8 cellular contexts compared by ENCODE assay signal in genomic region chr7:99501236-99501635, GRCh38. TPM values are rescaled to one million over a fixed set of nuclear protein-coding genes. Genes with fewer than 3 reads are reported as not detected.
DNase-seq lines count a peak whose midpoint lies in the region; ATAC-seq, FAIRE-seq and TF ChIP-seq lines count a peak whose summit lies in the region.
"Not testable (repeated sequence)": the region's sequence is repeated elsewhere in the genome, so short reads cannot be mapped to it uniquely, and the experiment has no call there.

No MANE protein-coding gene starts in this region.

- H3K36me3 ChIP-seq in H7 (replicated peaks; ENCODE audit: control insufficient read depth, insufficient read depth, low read length); endothelial cell of umbilical vein (ENCODE audit: control insufficient read depth in 2 of 2, extremely low read depth in 1 of 2, insufficient read depth in 2 of 2, low read length in 2 of 2): not testable (repeated sequence)
- H3K36me3 ChIP-seq in mesodermal cell (ENCODE audit: control insufficient read depth, insufficient read depth, low read length) (peaks cover 17% of the 10 kb centered on the region), skeletal muscle tissue (ENCODE audit: control insufficient read depth in 3 of 3, insufficient read depth in 3 of 3, low read length in 3 of 3) (peaks cover 3 to 11% (median 8%) of the 10 kb centered on the region in 3 donors)

- peak overlapping the region; percentile 33 for H3K4me2 ChIP-seq in endothelial cell of umbilical vein (ENCODE audit: insufficient read depth, low read length)

- not testable (repeated sequence) for TF ChIP-seq CTCF in AG04449 (IDR thresholded peaks at IDR 0.05; ENCODE audit: insufficient read depth, low read length, missing control alignments); WTC11 (IDR thresholded peaks at IDR 0.05); endothelial cell of umbilical vein (IDR thresholded peaks at IDR 0.05; ENCODE audit: extremely low read depth in 1 of 2, insufficient read depth in 1 of 2, low read depth in 1 of 2, low read length in 2 of 2)

- H3K4me3 ChIP-seq in AG04449 (ENCODE audit: low read depth, low read length) (peak overlapping the region; percentile 93), mesodermal cell (ENCODE audit: extremely low read depth, insufficient read depth, low read length, poor library complexity, severe bottlenecking) (peak overlapping the region; percentile 98), skeletal muscle tissue (ENCODE audit: low read length in 3 of 3) (peak overlapping the region in 2 of 3 donors; percentile 98 to 99)
- H3K4me3 ChIP-seq in H7 (ENCODE audit: insufficient read depth, low read depth, low read length); endothelial cell of umbilical vein (replicated peaks in 1 of 3; ENCODE audit: insufficient read depth in 1 of 3, low read depth in 1 of 3, low read length in 3 of 3): not testable (repeated sequence)

- H2AFZ ChIP-seq in endothelial cell of umbilical vein (ENCODE audit: low read depth, low read length): not testable (repeated sequence)

- H3K4me1 Mint-ChIP-seq in WTC11: peaks cover 25% of the 10 kb centered on the region
- H3K4me1 Mint-ChIP-seq in activated naive CD8-positive, alpha-beta T cell treated with anti-CD3 and anti-CD28 coated beads, Interleukin-2, amount 10 ng/mL, durations not matched to agents 7 days and 5 days: peaks cover 26% of the 10 kb centered on the region

- not testable (repeated sequence) for DNase-seq in AG04449 (ENCODE audit: low read depth, low spot score); WTC11 (ENCODE audit: low spot score); activated naive CD8-positive, alpha-beta T cell treated with anti-CD3 and anti-CD28 coated beads, Interleukin-2, amount 10 ng/mL, durations not matched to agents 7 days and 5 days; endothelial cell of umbilical vein (ENCODE audit: low read depth, low spot score)
- DNase-seq in H7 (peak; percentile 34), NCI-H82 (lab: John Stamatoyannopoulos, UW) (peak; percentile 10)

- FAIRE-seq in endothelial cell of umbilical vein (lab: Jason Lieb, UNC): not testable (repeated sequence)

- ATAC-seq in WTC11; activated naive CD8-positive, alpha-beta T cell treated with anti-CD3 and anti-CD28 coated beads, Interleukin-2, amount 10 ng/mL, durations not matched to agents 7 days and 5 days (ENCODE audit: low read depth): not testable (repeated sequence)

- not testable (repeated sequence) for H4K20me1 ChIP-seq in endothelial cell of umbilical vein (replicated peaks; ENCODE audit: control insufficient read depth, extremely low read depth, insufficient read depth, low read length)

- CTCF ChIA-PET in AG04449 (lab: Yijun Ruan, JAX) (interaction anchor here (1.8 kb wide), 1 partner anchor 27 kb away, joined by 5 read pairs; no protein-coding TSS in a partner anchor), WTC11 (lab: Charles Lee) (interaction anchor here (0.6 to 0.7 kb wide), 2 partner anchors 79 to 359 kb away, joined by 3 read pairs; no protein-coding TSS in a partner anchor)
- CTCF ChIA-PET in endothelial cell of umbilical vein (lab: Charles Lee): not testable (repeated sequence)

- BruUV-seq in endothelial cell of umbilical vein (replicated peaks; lab: Mats Ljungman, UMichigan): not testable (repeated sequence)

- peak overlapping the region; percentile 82 for H3K27ac Mint-ChIP-seq in WTC11
- H3K27ac Mint-ChIP-seq in activated naive CD8-positive, alpha-beta T cell treated with anti-CD3 and anti-CD28 coated beads, Interleukin-2, amount 10 ng/mL, durations not matched to agents 7 days and 5 days: peak overlapping the region; percentile 99

- not testable (repeated sequence) for H3K27me3 Mint-ChIP-seq in WTC11 (ENCODE audit: low read depth); activated naive CD8-positive, alpha-beta T cell treated with anti-CD3 and anti-CD28 coated beads, Interleukin-2, amount 10 ng/mL, durations not matched to agents 7 days and 5 days

- peaks cover 40% of the 10 kb centered on the region for H3K79me2 ChIP-seq in endothelial cell of umbilical vein (ENCODE audit: control insufficient read depth, insufficient read depth, low read length)

- not testable (repeated sequence) for TF ChIP-seq POLR2A in endothelial cell of umbilical vein (IDR thresholded peaks at IDR 0.05; ENCODE audit: low read depth, low read length)

- H3K4me1 ChIP-seq in endothelial cell of umbilical vein (ENCODE audit: control insufficient read depth, extremely low read depth, insufficient read depth, low read length) (peaks cover 25% of the 10 kb centered on the region), skeletal muscle tissue (ENCODE audit: control insufficient read depth in 3 of 3, insufficient read depth in 3 of 3, low read length in 3 of 3) (peaks cover 24 to 41% (median 26%) of the 10 kb centered on the region in 3 donors)
- not testable (repeated sequence) for H3K4me1 ChIP-seq in mesodermal cell (ENCODE audit: control insufficient read depth, insufficient read depth, low read length, poor library complexity, severe bottlenecking)

- WGBS in mesodermal cell (ENCODE audit: insufficient coverage in 2 of 2), 2 experiments: 95 to 97% methylated on average over 12 of the region's 12 CpGs

- dilution Hi-C loops in endothelial cell of umbilical vein (cut with MboI; ENCODE audit: extremely low pct_ligation_motif_present, low sequenced_read_pairs): not testable (repeated sequence)

- intact Hi-C loops in endothelial cell of umbilical vein (cut with micrococcal nuclease): not testable (repeated sequence)

- not testable (repeated sequence) for H3K9me3 ChIP-seq in endothelial cell of umbilical vein (replicated peaks; ENCODE audit: control insufficient read depth, insufficient read depth, low read length); mesodermal cell (ENCODE audit: control insufficient read depth, low read length); skeletal muscle tissue (ENCODE audit: control insufficient read depth in 3 of 3, low read length in 3 of 3)

- H3K9ac ChIP-seq in endothelial cell of umbilical vein (replicated peaks; ENCODE audit: extremely low read depth, insufficient read depth, low read length); skeletal muscle tissue (ENCODE audit: low read depth in 1 of 3, low read length in 3 of 3): not testable (repeated sequence)

- H3K9me1 ChIP-seq in endothelial cell of umbilical vein (replicated peaks; ENCODE audit: control insufficient read depth, extremely low read depth, insufficient read depth, low read length): not testable (repeated sequence)

- peaks cover 12% of the 10 kb centered on the region for H3K36me3 Mint-ChIP-seq in WTC11
- H3K36me3 Mint-ChIP-seq in activated naive CD8-positive, alpha-beta T cell treated with anti-CD3 and anti-CD28 coated beads, Interleukin-2, amount 10 ng/mL, durations not matched to agents 7 days and 5 days: peaks cover 23% of the 10 kb centered on the region

- H3K27me3 ChIP-seq in H7 (ENCODE audit: control insufficient read depth, insufficient read depth, low read length); endothelial cell of umbilical vein (ENCODE audit: control insufficient read depth in 2 of 2, insufficient read depth in 2 of 2, low read length in 2 of 2); skeletal muscle tissue (ENCODE audit: control insufficient read depth in 3 of 3, insufficient read depth in 3 of 3, low read length in 3 of 3): not testable (repeated sequence)

- not testable (repeated sequence) for H3K9me3 Mint-ChIP-seq in WTC11; activated naive CD8-positive, alpha-beta T cell treated with anti-CD3 and anti-CD28 coated beads, Interleukin-2, amount 10 ng/mL, durations not matched to agents 7 days and 5 days

- H3K27ac ChIP-seq in endothelial cell of umbilical vein (ENCODE audit: insufficient read depth, low read depth, low read length); mesodermal cell (ENCODE audit: low read depth, low read length, severe bottlenecking); skeletal muscle tissue (ENCODE audit: low read depth, low read length): not testable (repeated sequence)

- H3K4me3 Mint-ChIP-seq in WTC11: peak overlapping the region; percentile 99
- H3K4me3 Mint-ChIP-seq in activated naive CD8-positive, alpha-beta T cell treated with anti-CD3 and anti-CD28 coated beads, Interleukin-2, amount 10 ng/mL, durations not matched to agents 7 days and 5 days: peak overlapping the region; percentile 94

- POLR2A ChIA-PET in AG04449 (lab: Yijun Ruan, JAX) (interaction anchor here (1.9 kb wide), 1 partner anchor 116 kb away, joined by 5 read pairs; the partner anchor contains the start of gene ZSCAN25), endothelial cell of umbilical vein (lab: Charles Lee) (interaction anchor here (0.9 kb wide), 1 partner anchor 51 kb away, joined by 3 read pairs; the partner anchor contains the start of gene FAM200A)
- POLR2A ChIA-PET in WTC11 (lab: Charles Lee): not testable (repeated sequence)
- POLR2A ChIA-PET in activated naive CD8-positive, alpha-beta T cell treated with anti-CD3 and anti-CD28 coated beads, Interleukin-2, amount 10 ng/mL, durations not matched to agents 7 days and 5 days (lab: Charles Lee): interaction anchor here (0.5 to 4.5 kb wide), 9 partner anchors 12 to 494 kb away, joined by 3 to 50 read pairs (median 10); partner anchors contain the start of genes ARPC1B, BUD31, CPSF4 and FAM200A

RNA-seq across cellular contexts. Expression of gene ZNF394, which starts 1.2 kb away (rescaled TPM):
- 18.4 and 20.1 TPM in 2 replicates for total RNA-seq in H7 (2014; rRNA removed; shearing (Covaris generic))
- total RNA-seq in WTC11 (2021) (23.0 to 24.0 TPM (median 23.1 TPM) in 3 replicates), endothelial cell of umbilical vein (19.8 and 22.8 TPM in 2 replicates), skeletal muscle tissue (39.7 TPM)
- 10 to 100 TPM; 65.1 to 71.2 TPM for total RNA-seq in activated naive CD8-positive, alpha-beta T cell treated with anti-CD3 and anti-CD28 coated beads, Interleukin-2, amount 10 ng/mL, durations not matched to agents 7 days and 5 days
- 8.3 and 8.6 TPM in 2 replicates for polyA plus RNA-seq in endothelial cell of umbilical vein
- 11.8 and 14.0 TPM in 2 replicates for polyA plus RNA-seq in endothelial cell of umbilical vein (2011; cell fraction: cytosol; rRNA removed)
- polyA plus RNA-seq in endothelial cell of umbilical vein (2011; cell fraction: nucleus; rRNA removed): 15.3 and 21.3 TPM in 2 replicates
- polyA plus RNA-seq in endothelial cell of umbilical vein (2012): 11.4 and 11.7 TPM in 2 replicates
- 17.3 and 19.1 TPM in 2 replicates for polyA minus RNA-seq in endothelial cell of umbilical vein
- 11.6 TPM for polyA minus RNA-seq in endothelial cell of umbilical vein (2011; cell fraction: cytosol; rRNA and poly(A)+ RNA removed)
- polyA minus RNA-seq in endothelial cell of umbilical vein (2011; cell fraction: nucleus; rRNA and poly(A)+ RNA removed): 19.6 and 21.3 TPM in 2 replicates
- polyA plus RNA-seq in mesodermal cell (2013, experiment 1 of 2): 14.2 TPM
- polyA plus RNA-seq in mesodermal cell (2013, experiment 2 of 2): 13.1 TPM

RNA-seq across cellular contexts. Expression of gene ZKSCAN5, which starts 3.2 kb away (rescaled TPM):
- total RNA-seq in H7 (2014; rRNA removed; shearing (Covaris generic)): 20.0 and 28.7 TPM in 2 replicates
- 14.5 to 15.7 TPM (median 15.5 TPM) in 3 replicates for total RNA-seq in WTC11 (2021)
- total RNA-seq in activated naive CD8-positive, alpha-beta T cell treated with anti-CD3 and anti-CD28 coated beads, Interleukin-2, amount 10 ng/mL, durations not matched to agents 7 days and 5 days: 10 to 100 TPM; 12.7 to 13.5 TPM
- total RNA-seq in endothelial cell of umbilical vein: 9.6 and 9.7 TPM in 2 replicates
- polyA plus RNA-seq in endothelial cell of umbilical vein: 3.6 and 4.3 TPM in 2 replicates
- 5.9 and 6.2 TPM in 2 replicates for polyA plus RNA-seq in endothelial cell of umbilical vein (2011; cell fraction: cytosol; rRNA removed)
- 8.0 and 9.6 TPM in 2 replicates for polyA plus RNA-seq in endothelial cell of umbilical vein (2011; cell fraction: nucleus; rRNA removed)
- 6.6 and 8.3 TPM in 2 replicates for polyA plus RNA-seq in endothelial cell of umbilical vein (2012)
- polyA minus RNA-seq in endothelial cell of umbilical vein: 10.7 and 12.6 TPM in 2 replicates
- polyA minus RNA-seq in endothelial cell of umbilical vein (2011; cell fraction: cytosol; rRNA and poly(A)+ RNA removed): 9.6 TPM
- 7.7 TPM in 2 replicates for polyA minus RNA-seq in endothelial cell of umbilical vein (2011; cell fraction: nucleus; rRNA and poly(A)+ RNA removed)
- polyA plus RNA-seq in mesodermal cell (2013, experiment 1 of 2): 15.0 TPM
- 15.1 TPM for polyA plus RNA-seq in mesodermal cell (2013, experiment 2 of 2)
- 8.9 TPM for total RNA-seq in skeletal muscle tissue

RNA-seq across cellular contexts. Expression of gene ZNF789, which starts 28.5 kb away (rescaled TPM):
- total RNA-seq in H7 (2014; rRNA removed; shearing (Covaris generic)): 9.9 and 14.9 TPM in 2 replicates
- 11.7 to 14.0 TPM (median 12.8 TPM) in 3 replicates for total RNA-seq in WTC11 (2021)
- total RNA-seq in activated naive CD8-positive, alpha-beta T cell treated with anti-CD3 and anti-CD28 coated beads, Interleukin-2, amount 10 ng/mL, durations not matched to agents 7 days and 5 days: 10 to 100 TPM; 26.0 to 26.4 TPM
- 16.6 and 21.6 TPM in 2 replicates for total RNA-seq in endothelial cell of umbilical vein
- 10.9 and 11.6 TPM in 2 replicates for polyA plus RNA-seq in endothelial cell of umbilical vein
- 5.6 and 6.5 TPM in 2 replicates for polyA plus RNA-seq in endothelial cell of umbilical vein (2011; cell fraction: cytosol; rRNA removed)
- 57.3 and 67.2 TPM in 2 replicates for polyA plus RNA-seq in endothelial cell of umbilical vein (2011; cell fraction: nucleus; rRNA removed)
- 5.6 and 8.8 TPM in 2 replicates for polyA plus RNA-seq in endothelial cell of umbilical vein (2012)
- polyA minus RNA-seq in endothelial cell of umbilical vein: 17.4 and 20.1 TPM in 2 replicates
- 2.3 TPM for polyA minus RNA-seq in endothelial cell of umbilical vein (2011; cell fraction: cytosol; rRNA and poly(A)+ RNA removed)
- 23.0 and 39.1 TPM in 2 replicates for polyA minus RNA-seq in endothelial cell of umbilical vein (2011; cell fraction: nucleus; rRNA and poly(A)+ RNA removed)
- polyA plus RNA-seq in mesodermal cell (2013, experiment 1 of 2): 8.5 TPM
- 7.0 TPM for polyA plus RNA-seq in mesodermal cell (2013, experiment 2 of 2)
- total RNA-seq in skeletal muscle tissue: 13.6 TPM

RNA-seq across cellular contexts. Expression of gene ATP5MF, which starts 35.3 kb away (rescaled TPM):
- total RNA-seq in H7 (2014; rRNA removed; shearing (Covaris generic)): 668 and 694 TPM in 2 replicates
- 454 to 480 TPM (median 463 TPM) in 3 replicates for total RNA-seq in WTC11 (2021)
- 100 to 1,000 TPM; 338 to 377 TPM for total RNA-seq in activated naive CD8-positive, alpha-beta T cell treated with anti-CD3 and anti-CD28 coated beads, Interleukin-2, amount 10 ng/mL, durations not matched to agents 7 days and 5 days
- 348 and 369 TPM in 2 replicates for total RNA-seq in endothelial cell of umbilical vein
- 2,129 and 2,140 TPM in 2 replicates for polyA plus RNA-seq in endothelial cell of umbilical vein
- polyA plus RNA-seq in endothelial cell of umbilical vein (2011; cell fraction: cytosol; rRNA removed): 1,643 and 2,429 TPM in 2 replicates
- polyA plus RNA-seq in endothelial cell of umbilical vein (2011; cell fraction: nucleus; rRNA removed): 440 and 839 TPM in 2 replicates
- 722 and 1,436 TPM in 2 replicates for polyA plus RNA-seq in endothelial cell of umbilical vein (2012)
- 159 and 174 TPM in 2 replicates for polyA minus RNA-seq in endothelial cell of umbilical vein
- polyA minus RNA-seq in endothelial cell of umbilical vein (2011; cell fraction: cytosol; rRNA and poly(A)+ RNA removed): 220 TPM
- polyA minus RNA-seq in endothelial cell of umbilical vein (2011; cell fraction: nucleus; rRNA and poly(A)+ RNA removed): 41.5 and 43.9 TPM in 2 replicates
- 530 TPM for polyA plus RNA-seq in mesodermal cell (2013, experiment 1 of 2)
- 463 TPM for polyA plus RNA-seq in mesodermal cell (2013, experiment 2 of 2)
- total RNA-seq in skeletal muscle tissue: 667 TPM

RNA-seq across cellular contexts. Expression of gene FAM200A, which starts 50.7 kb away (rescaled TPM):
- 7.2 and 8.1 TPM in 2 replicates for total RNA-seq in H7 (2014; rRNA removed; shearing (Covaris generic))
- 5.9 to 7.2 TPM (median 6.6 TPM) in 3 replicates for total RNA-seq in WTC11 (2021)
- 1 to 10 TPM; 6.9 to 7.3 TPM for total RNA-seq in activated naive CD8-positive, alpha-beta T cell treated with anti-CD3 and anti-CD28 coated beads, Interleukin-2, amount 10 ng/mL, durations not matched to agents 7 days and 5 days
- 3.0 and 3.6 TPM in 2 replicates for total RNA-seq in endothelial cell of umbilical vein
- polyA plus RNA-seq in endothelial cell of umbilical vein: 1.7 and 2.1 TPM in 2 replicates
- polyA plus RNA-seq in endothelial cell of umbilical vein (2011; cell fraction: cytosol; rRNA removed): 3.0 and 3.2 TPM in 2 replicates
- polyA plus RNA-seq in endothelial cell of umbilical vein (2011; cell fraction: nucleus; rRNA removed): 1.4 and 1.6 TPM in 2 replicates
- polyA plus RNA-seq in endothelial cell of umbilical vein (2012): 3.0 and 4.2 TPM in 2 replicates
- polyA minus RNA-seq in endothelial cell of umbilical vein: 2.7 and 2.8 TPM in 2 replicates
- 1.5 TPM for polyA minus RNA-seq in endothelial cell of umbilical vein (2011; cell fraction: cytosol; rRNA and poly(A)+ RNA removed)
- 1.6 and 1.9 TPM in 2 replicates for polyA minus RNA-seq in endothelial cell of umbilical vein (2011; cell fraction: nucleus; rRNA and poly(A)+ RNA removed)
- 9.9 TPM for polyA plus RNA-seq in mesodermal cell (2013, experiment 1 of 2)
- 11.7 TPM for polyA plus RNA-seq in mesodermal cell (2013, experiment 2 of 2)
- total RNA-seq in skeletal muscle tissue: 6.8 TPM
